8 cellular contexts compared by ENCODE assay signal in genomic region chr11:124402326-124402922, GRCh38. TPM values are rescaled to one million over a fixed set of nuclear protein-coding genes. Genes with fewer than 3 reads are reported as not detected.
DNase-seq lines count a peak whose midpoint lies in the region; ATAC-seq and TF ChIP-seq lines count a peak whose summit lies in the region.

No MANE protein-coding gene starts in this region.

- H3K36me3 Mint-ChIP-seq in endothelial cell (ENCODE audit: low read depth, unreplicated experiment), result peaks cover 4% of the 10 kb centered on the region

- H3K4me3 ChIP-seq in GM23248, result no peak overlapping the region
- no peak overlapping the region for H3K4me3 ChIP-seq in mucosa of descending colon
- H3K4me3 ChIP-seq in thyroid gland (replicated peaks in 1 of 3), result no peak overlapping the region

- no peaks in the 10 kb centered on the region for H3K9me3 Mint-ChIP-seq in endothelial cell (ENCODE audit: unreplicated experiment)

- no peak overlapping the region for H3K4me2 ChIP-seq in GM23248 (ENCODE audit: unreplicated experiment)

- H3K27ac Mint-ChIP-seq in endothelial cell (ENCODE audit: unreplicated experiment), result peak overlapping the region; percentile 82

- H4K20me1 ChIP-seq in GM23248 (ENCODE audit: insufficient read depth), result no peaks in the 10 kb centered on the region

- no peaks in the 10 kb centered on the region for H3K9me2 ChIP-seq in GM23248 (ENCODE audit: insufficient read depth)

- no peaks in the 10 kb centered on the region for H3K9me3 ChIP-seq in GM23248 (ENCODE audit: low read depth)
- no peaks in the 10 kb centered on the region for H3K9me3 ChIP-seq in mucosa of descending colon
- H3K9me3 ChIP-seq in thyroid gland, result no peaks in the 10 kb centered on the region

- WGBS in GM23248 (ENCODE audit: low coverage in 1 of 2, low lambda C conversion rate in 2 of 2, missing lambda C conversion rate in 2 of 2), 2 experiments, result 28 to 32% methylated on average over 8 of the region's 8 CpGs
- 43 to 50% methylated on average over 8 of the region's 8 CpGs for WGBS in thyroid gland, 2 donors

- H3K4me1 Mint-ChIP-seq in endothelial cell (ENCODE audit: unreplicated experiment), result no peaks in the 10 kb centered on the region

- H3K27me3 ChIP-seq in GM23248 (replicated peaks; ENCODE audit: insufficient read depth), result 0 out of 2 replicates have a peak, but pooled peaks cover 14% of the 10 kb centered on the region
- H3K27me3 ChIP-seq in thyroid gland, result no peaks in the 10 kb centered on the region

- H2AFZ ChIP-seq in GM23248, result no peak overlapping the region

- no peak for TF ChIP-seq POLR2A in thyroid gland (IDR thresholded peaks at IDR 0.05)

- H3K79me2 ChIP-seq in GM23248 (ENCODE audit: insufficient read depth), result no peaks in the 10 kb centered on the region

- peak; percentile 88 for TF ChIP-seq CTCF in VCaP (conservative IDR thresholded peaks at IDR 0.05)
- peak; percentile 86 for TF ChIP-seq CTCF in endothelial cell (IDR thresholded peaks at IDR 0.05; ENCODE audit: unreplicated experiment)
- peak; percentile 35 for TF ChIP-seq CTCF in mucosa of descending colon (IDR thresholded peaks at IDR 0.05)
- TF ChIP-seq CTCF in thyroid gland (IDR thresholded peaks at IDR 0.05), result peak in 4 of 6 experiments; percentile 26 to 49 (median 33)

- H3K27ac ChIP-seq in GM23248, result no peak overlapping the region
- H3K27ac ChIP-seq in VCaP, result no peak overlapping the region
- H3K27ac ChIP-seq in thyroid gland, result no peak overlapping the region

- no peaks in the 10 kb centered on the region for H3F3A ChIP-seq in GM23248 (ENCODE audit: insufficient read depth)

- no peak overlapping the region for H3K4me3 Mint-ChIP-seq in endothelial cell (ENCODE audit: unreplicated experiment)

- intact Hi-C loops in mucosa of descending colon (cut with DNase I, micrococcal nuclease), result no loop called here
- intact Hi-C loops in thyroid gland (cut with DNase I), result no loop called here

- H3K27me3 Mint-ChIP-seq in endothelial cell (ENCODE audit: unreplicated experiment), result no peaks in the 10 kb centered on the region

- in situ Hi-C loops in GM23248 (cut with MboI) (loop anchor here (25.0 kb wide), 1 partner anchor 460 kb away; the partner anchor contains the start of gene ROBO3), KBM-7 (cut with MboI; ENCODE audit: low pct_unique_long_range_greater_than_20kb, low sequenced_read_pairs) (no loop called here)

- H3K4me1 ChIP-seq in GM23248 (ENCODE audit: insufficient read depth) (no peaks in the 10 kb centered on the region), mucosa of descending colon (ENCODE audit: low read depth) (no peaks in the 10 kb centered on the region), thyroid gland (no peaks in the 10 kb centered on the region)

- peak; percentile 68 for ATAC-seq in mucosa of descending colon

- DNase-seq in activated naive CD4-positive, alpha-beta T cell treated with Interleukin-2 at 50 U/mL for 16 hours, result peak; percentile 29
- DNase-seq in activated naive CD4-positive, alpha-beta T cell (lab: John Stamatoyannopoulos, UW), result no peak
- DNase-seq in GM23248, result peak; percentile 93
- peak; percentile 52 for DNase-seq in KBM-7
- DNase-seq in endothelial cell (ENCODE audit: low spot score), result peak; percentile 71
- peak in 2 of 3 donors; percentile 35 to 81 for DNase-seq in mucosa of descending colon
- DNase-seq in thyroid gland, result peak; percentile 35 to 54

- H3K9ac ChIP-seq in GM23248, result no peak overlapping the region

- H3K36me3 ChIP-seq in GM23248 (ENCODE audit: low read depth) (no peaks in the 10 kb centered on the region), mucosa of descending colon (ENCODE audit: low read depth) (no peaks in the 10 kb centered on the region), thyroid gland (no peaks in the 10 kb centered on the region)

RNA-seq across cellular contexts. Expression of gene OR8B3, which starts 3.6 kb away (rescaled TPM):
- not detected in 2 replicates for total RNA-seq in GM23248 (2014; rRNA removed; shearing (Covaris generic))
- polyA plus RNA-seq in GM23248 (2016; fragmentation: Nextera tagmentation; extraction: Ambion mirVana), result not detected in 2 replicates
- total RNA-seq in endothelial cell (ENCODE audit: unreplicated experiment), result not detected
- total RNA-seq in mucosa of descending colon, result not detected
- total RNA-seq in thyroid gland, result not detected

RNA-seq across cellular contexts. Expression of gene OR8B2, which starts 18.1 kb away (rescaled TPM):
- not detected in 2 replicates for total RNA-seq in GM23248 (2014; rRNA removed; shearing (Covaris generic))
- not detected in 2 replicates for polyA plus RNA-seq in GM23248 (2016; fragmentation: Nextera tagmentation; extraction: Ambion mirVana)
- not detected for total RNA-seq in endothelial cell (ENCODE audit: unreplicated experiment)
- total RNA-seq in mucosa of descending colon, result not detected
- total RNA-seq in thyroid gland, result not detected

RNA-seq across cellular contexts. Expression of gene OR8B4, which starts 22.2 kb away (rescaled TPM):
- total RNA-seq in GM23248 (2014; rRNA removed; shearing (Covaris generic)), result not detected in 2 replicates
- polyA plus RNA-seq in GM23248 (2016; fragmentation: Nextera tagmentation; extraction: Ambion mirVana), result not detected in 2 replicates
- not detected for total RNA-seq in endothelial cell (ENCODE audit: unreplicated experiment)
- total RNA-seq in mucosa of descending colon, result not detected
- not detected for total RNA-seq in thyroid gland

RNA-seq across cellular contexts. Expression of gene OR8B8, which starts 43.1 kb away (rescaled TPM):
- not detected in 2 replicates for total RNA-seq in GM23248 (2014; rRNA removed; shearing (Covaris generic))
- not detected in 2 replicates for polyA plus RNA-seq in GM23248 (2016; fragmentation: Nextera tagmentation; extraction: Ambion mirVana)
- total RNA-seq in endothelial cell (ENCODE audit: unreplicated experiment) (0.28 TPM), mucosa of descending colon (not detected), thyroid gland (not detected)

Comparison
In these comparisons a context has a peak if more than half of its experiments do, and no peak if none do; other contexts are left out.
1. DNase-seq: peak in activated naive CD4-positive, alpha-beta T cell treated with Interleukin-2 at 50 U/mL for 16 hours (single experiment), GM23248 (single experiment), KBM-7 (single experiment), endothelial cell (single experiment), mucosa of descending colon (2 of 3) and thyroid gland (2 of 2); none in activated naive CD4-positive, alpha-beta T cell (0 of 4).
2. CTCF ChIP-seq: peak in every context shown above with its lines; median percentile 88 in VCaP; 86 in endothelial cell; 35 in mucosa of descending colon; 33 in thyroid gland.